Comparison of ENCODE assay signal across 8 cellular contexts in genomic region chr11:31641477-31642062, GRCh38.
DNase-seq lines count a peak whose midpoint lies in the region; ATAC-seq, FAIRE-seq and TF ChIP-seq lines count a peak whose summit lies in the region.

No MANE protein-coding gene starts in this region.

- no peaks in the 10 kb centered on the region for H3K4me1 Mint-ChIP-seq in Caco-2 (ENCODE audit: low read depth, unreplicated experiment)
- H3K4me1 Mint-ChIP-seq in activated CD8-positive, alpha-beta memory T cell treated with anti-CD3 and anti-CD28 coated beads, Interleukin-2, amount 10 ng/mL, durations not matched to agents 7 days and 5 days, result peaks cover 2% of the 10 kb centered on the region

- H3K4me3 Mint-ChIP-seq in Caco-2 (ENCODE audit: unreplicated experiment), result no peak overlapping the region
- no peak overlapping the region for H3K4me3 Mint-ChIP-seq in activated CD8-positive, alpha-beta memory T cell treated with anti-CD3 and anti-CD28 coated beads, Interleukin-2, amount 10 ng/mL, durations not matched to agents 7 days and 5 days

- H3K4me3 ChIP-seq in Caco-2 (ENCODE audit: low read depth, low read length), result no peak overlapping the region
- H3K4me3 ChIP-seq in PC-9, result no peak overlapping the region

- no peak overlapping the region for H2AFZ ChIP-seq in PC-9

- H3K9me3 Mint-ChIP-seq in Caco-2 (ENCODE audit: unreplicated experiment), result no peaks in the 10 kb centered on the region
- no peaks in the 10 kb centered on the region for H3K9me3 Mint-ChIP-seq in activated CD8-positive, alpha-beta memory T cell treated with anti-CD3 and anti-CD28 coated beads, Interleukin-2, amount 10 ng/mL, durations not matched to agents 7 days and 5 days (ENCODE audit: low read depth)

- no peak overlapping the region for H3K27ac ChIP-seq in PC-9
- H3K27ac ChIP-seq in foreskin keratinocyte, result no peak overlapping the region

- TF ChIP-seq CTCF in Caco-2 (IDR thresholded peaks at IDR 0.05; ENCODE audit: insufficient read depth in 1 of 2, low read depth in 1 of 2, low read length in 1 of 2, severe bottlenecking in 1 of 2, unreplicated experiment in 1 of 2) (peak; percentile 60 to 66), PC-9 (conservative IDR thresholded peaks at IDR 0.05) (peak; percentile 87), foreskin keratinocyte (conservative IDR thresholded peaks at IDR 0.05) (peak; percentile 75)

- H3K36me3 ChIP-seq in Caco-2 (ENCODE audit: control insufficient read depth, insufficient read depth, low read length), result no peaks in the 10 kb centered on the region
- H3K36me3 ChIP-seq in PC-9 (ENCODE audit: low read depth), result no peaks in the 10 kb centered on the region

- BruUV-seq in Caco-2 (replicated peaks; lab: Mats Ljungman, UMichigan), result no TSS peak
- BruUV-seq in PC-9 (replicated peaks; lab: Mats Ljungman, UMichigan), result no TSS peak

- no peak overlapping the region for H3K4me2 ChIP-seq in PC-9

- DNase-seq in Caco-2 (peak; percentile 51), HTR-8/SVneo (ENCODE audit: insufficient read length, low spot score) (peak; percentile 1), PC-9 (peak; percentile 22 to 37), foreskin keratinocyte (peak in 1 of 2 donors; percentile 29)
- no peak for DNase-seq in activated CD8-positive, alpha-beta memory T cell treated with anti-CD3 and anti-CD28 coated beads for 24 hours
- DNase-seq in activated effector memory CD4-positive, alpha-beta T cell treated with anti-CD3 and anti-CD28 coated beads, Interleukin-2, amount 50 U/mL, for 16 hours, result no peak
- no peak for DNase-seq in activated CD8-positive, alpha-beta memory T cell treated with anti-CD3 and anti-CD28 coated beads, Interleukin-2, amount 10 ng/mL, durations not matched to agents 7 days and 5 days

- ATAC-seq in foreskin keratinocyte (peak; percentile 25), GM21447 (IDR thresholded peaks at IDR 0.05; ENCODE audit: unreplicated experiment) (no peak)
- no peak for ATAC-seq in activated CD8-positive, alpha-beta memory T cell treated with anti-CD3 and anti-CD28 coated beads, Interleukin-2, amount 10 ng/mL, durations not matched to agents 7 days and 5 days

- no peaks in the 10 kb centered on the region for H4K20me1 ChIP-seq in PC-9 (ENCODE audit: insufficient read depth)

- H3K9me2 ChIP-seq in PC-9 (ENCODE audit: insufficient read depth), result no peaks in the 10 kb centered on the region

- H3K79me2 ChIP-seq in PC-9 (ENCODE audit: low read depth), result no peaks in the 10 kb centered on the region

- no peak overlapping the region for H3K27ac Mint-ChIP-seq in Caco-2 (ENCODE audit: unreplicated experiment)
- H3K27ac Mint-ChIP-seq in activated CD8-positive, alpha-beta memory T cell treated with anti-CD3 and anti-CD28 coated beads, Interleukin-2, amount 10 ng/mL, durations not matched to agents 7 days and 5 days, result no peak overlapping the region

- H3K27me3 Mint-ChIP-seq in Caco-2 (ENCODE audit: insufficient read depth, unreplicated experiment), result no peaks in the 10 kb centered on the region
- no peaks in the 10 kb centered on the region for H3K27me3 Mint-ChIP-seq in activated CD8-positive, alpha-beta memory T cell treated with anti-CD3 and anti-CD28 coated beads, Interleukin-2, amount 10 ng/mL, durations not matched to agents 7 days and 5 days

- CTCF ChIA-PET in Caco-2 (lab: Charles Lee) (interaction anchor here (0.5 to 1.9 kb wide), 5 partner anchors 132 to 535 kb away, joined by 3 to 11 read pairs (median 4); no protein-coding TSS in a partner anchor), PC-9 (lab: Charles Lee) (interaction anchor here (0.7 to 1.8 kb wide), 4 partner anchors 229 to 1396 kb away, joined by 3 to 7 read pairs (median 4); no protein-coding TSS in a partner anchor)
- CTCF ChIA-PET in activated CD8-positive, alpha-beta memory T cell treated with anti-CD3 and anti-CD28 coated beads, Interleukin-2, amount 10 ng/mL, durations not matched to agents 7 days and 5 days (lab: Charles Lee), result interaction anchor here (1.2 to 1.3 kb wide), 3 partner anchors 17 to 45 kb away, joined by 3 read pairs; no protein-coding TSS in a partner anchor

- H3K27me3 ChIP-seq in Caco-2 (replicated peaks; ENCODE audit: control insufficient read depth, insufficient read depth, low read length) (no peaks in the 10 kb centered on the region), PC-9 (ENCODE audit: insufficient read depth, low read depth) (no peaks in the 10 kb centered on the region), foreskin keratinocyte (no peaks in the 10 kb centered on the region)

- intact Hi-C loops in Caco-2 (cut with micrococcal nuclease; ENCODE audit: unreplicated experiment), result loop anchor here (1.0 to 5.0 kb wide), 7 partner anchors 175 to 534 kb away; no protein-coding TSS in a partner anchor
- intact Hi-C loops in PC-9 (cut with micrococcal nuclease; ENCODE audit: unreplicated experiment), result loop anchor here (1.0 to 5.0 kb wide), 5 partner anchors 230 to 531 kb away; no protein-coding TSS in a partner anchor

- H3F3A ChIP-seq in PC-9 (ENCODE audit: insufficient read depth, low read depth), result no peaks in the 10 kb centered on the region

- FAIRE-seq in HTR-8/SVneo (lab: Jason Lieb, UNC), result no peak

- POLR2A ChIA-PET in Caco-2 (lab: Charles Lee) (no interaction called here), PC-9 (lab: Charles Lee; ENCODE audit: unreplicated experiment) (no interaction called here)

- H3K9me3 ChIP-seq in Caco-2, result no peaks in the 10 kb centered on the region
- no peaks in the 10 kb centered on the region for H3K9me3 ChIP-seq in PC-9 (ENCODE audit: insufficient read depth, low read depth)

- H3K4me1 ChIP-seq in Caco-2 (no peaks in the 10 kb centered on the region), PC-9 (replicated peaks; ENCODE audit: insufficient read depth) (peaks cover 8% of the 10 kb centered on the region; the same call in 1 of the 2 replicates), foreskin keratinocyte (peaks cover 23% of the 10 kb centered on the region)

- H3K36me3 Mint-ChIP-seq in Caco-2 (ENCODE audit: insufficient read depth, unreplicated experiment), result no peaks in the 10 kb centered on the region
- no peaks in the 10 kb centered on the region for H3K36me3 Mint-ChIP-seq in activated CD8-positive, alpha-beta memory T cell treated with anti-CD3 and anti-CD28 coated beads, Interleukin-2, amount 10 ng/mL, durations not matched to agents 7 days and 5 days

Comparison
In these comparisons a context has a peak if more than half of its experiments do, and no peak if none do; other contexts are left out.
1. DNase-seq: peak in Caco-2 (2 of 2), HTR-8/SVneo (single experiment) and PC-9 (2 of 2); none in activated CD8-positive, alpha-beta memory T cell treated with anti-CD3 and anti-CD28 coated beads for 24 hours (single experiment), activated effector memory CD4-positive, alpha-beta T cell treated with anti-CD3 and anti-CD28 coated beads, Interleukin-2, amount 50 U/mL, for 16 hours (single experiment) and activated CD8-positive, alpha-beta memory T cell treated with anti-CD3 and anti-CD28 coated beads, Interleukin-2, amount 10 ng/mL, durations not matched to agents 7 days and 5 days (single experiment).
2. Peak in every context shown above with its lines, with median percentiles within 50 percentile points of each other: CTCF ChIP-seq.